ENCODE assay signal across 8 cellular contexts in the genomic region with DNA sequence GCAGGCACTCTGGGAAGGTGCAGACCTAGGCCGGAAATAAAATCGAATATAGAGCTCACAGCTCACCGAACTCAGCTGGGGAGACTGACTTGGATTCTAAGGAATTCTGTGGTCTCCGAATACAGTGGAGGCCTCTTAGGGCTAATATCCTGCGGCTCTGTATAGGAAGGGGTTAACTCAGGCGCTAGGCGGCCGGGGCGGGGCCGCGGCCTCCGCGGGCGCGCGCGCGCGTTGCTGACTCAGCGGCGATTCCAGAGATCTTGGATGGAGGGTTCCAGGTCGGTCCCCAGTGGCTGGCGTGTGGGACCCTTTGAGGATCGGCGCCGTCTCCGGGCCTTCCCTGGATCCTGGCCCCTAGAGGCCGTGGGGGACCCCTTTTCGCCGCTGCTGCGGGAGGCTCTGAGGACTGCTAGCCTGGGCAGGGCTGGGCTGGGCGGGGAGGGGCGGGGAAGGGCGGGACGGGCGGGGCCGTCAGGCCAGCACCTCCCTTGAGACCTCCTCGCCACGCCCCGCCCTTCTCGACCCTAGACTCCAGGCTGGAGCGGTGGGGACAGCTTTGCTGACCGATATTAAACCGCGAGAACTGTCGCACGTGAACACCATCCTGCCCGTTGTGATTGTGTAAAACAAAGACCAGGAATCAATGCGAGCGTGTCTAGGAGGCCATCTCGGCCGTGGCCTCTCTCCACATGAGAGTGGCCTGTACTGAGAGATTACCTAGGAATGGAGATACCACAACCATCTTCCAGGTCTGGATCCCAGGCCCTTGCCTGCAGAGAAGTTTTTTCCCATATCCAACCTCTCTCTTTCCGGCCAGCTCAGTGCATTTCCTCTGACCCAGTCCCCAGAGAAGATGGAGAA. TPM values are rescaled to one million over a fixed set of nuclear protein-coding genes. Genes with fewer than 3 reads are reported as not detected.
DNase-seq lines count a peak whose midpoint lies in the region; ATAC-seq and TF ChIP-seq lines count a peak whose summit lies in the region.

No MANE protein-coding gene starts in this region.

- WGBS in gastroesophageal sphincter (ENCODE audit: low coverage in 1 of 2), 2 donors = 0% methylated on average over 1 to 6 of the region's 53 CpGs
- 2% methylated on average over 9 of the region's 53 CpGs for WGBS in suprapubic skin

- peak overlapping the region; percentile 3 for H2AFZ ChIP-seq in neuron (ENCODE audit: low read depth, low read length)

- H3K27ac ChIP-seq in BLaER1 = peak overlapping the region; percentile 77
- H3K27ac ChIP-seq in SK-N-MC = peak overlapping the region; percentile 94
- H3K27ac ChIP-seq in gastroesophageal sphincter = peak overlapping the region; percentile 94 to 99 (median 98)
- H3K27ac ChIP-seq in suprapubic skin = peak overlapping the region; percentile 96

- H3K4me3 ChIP-seq in BLaER1 = peak overlapping the region; percentile 72
- peak overlapping the region; percentile 96 for H3K4me3 ChIP-seq in SK-N-MC
- peak overlapping the region; percentile 81 to 83 for H3K4me3 ChIP-seq in gastroesophageal sphincter
- peak overlapping the region; percentile 51 for H3K4me3 ChIP-seq in neuron (ENCODE audit: low read length)
- peak overlapping the region; percentile 84 for H3K4me3 ChIP-seq in suprapubic skin

- TF ChIP-seq EP300 in gastroesophageal sphincter (IDR thresholded peaks at IDR 0.05) (no peak), suprapubic skin (IDR thresholded peaks at IDR 0.05) (no peak)

- DNase-seq in GM20000 (ENCODE audit: low spot score) = peak; percentile 94
- DNase-seq in NCI-H1048 (lab: John Stamatoyannopoulos, UW) = peak; percentile 50
- DNase-seq in SK-N-MC (ENCODE audit: low read depth, low spot score) = peak; percentile 53
- peak; percentile 82 for DNase-seq in activated naive CD4-positive, alpha-beta T cell treated with anti-CD3 and anti-CD28 coated beads, Interleukin-2, amount 50 U/mL, for 16 hours
- DNase-seq in suprapubic skin (ENCODE audit: low spot score in 2 of 2) = peak; percentile 94 to 96

- peaks cover 37% of the 10 kb centered on the region for H4K20me1 ChIP-seq in BLaER1

- no peak for TF ChIP-seq CTCF in GM20000 (IDR thresholded peaks at IDR 0.05; ENCODE audit: extremely low read depth, missing control alignments)
- TF ChIP-seq CTCF in gastroesophageal sphincter (IDR thresholded peaks at IDR 0.05) = no peak
- TF ChIP-seq CTCF in suprapubic skin (IDR thresholded peaks at IDR 0.05) = no peak

- peak; percentile 41 for ATAC-seq in gastroesophageal sphincter

- peak overlapping the region; percentile 99 for H3K4me2 ChIP-seq in BLaER1

- H3K36me3 ChIP-seq in BLaER1 (peaks cover 2% of the 10 kb centered on the region), SK-N-MC (ENCODE audit: insufficient read depth, low read length) (peaks cover 6% of the 10 kb centered on the region; the same call in 1 of the 2 replicates), gastroesophageal sphincter (peaks cover 0 to 6% of the 10 kb centered on the region in 2 donors), neuron (ENCODE audit: insufficient read depth, low read length) (peaks cover 4% of the 10 kb centered on the region), suprapubic skin (peaks cover 2% of the 10 kb centered on the region)

- H3K4me1 ChIP-seq in BLaER1 (peaks cover 81% of the 10 kb centered on the region), gastroesophageal sphincter (peaks cover 3 to 85% (median 58%) of the 10 kb centered on the region in 3 donors), neuron (ENCODE audit: insufficient read depth, low read length) (peaks cover 39% of the 10 kb centered on the region), suprapubic skin (peaks cover 79% of the 10 kb centered on the region)

- H3K9ac ChIP-seq in BLaER1 (peak overlapping the region; percentile 77), SK-N-MC (ENCODE audit: insufficient read length) (peak overlapping the region; percentile 86)

- TF ChIP-seq POLR2A in gastroesophageal sphincter (IDR thresholded peaks at IDR 0.05) = peak in 1 of 2 donors; percentile 57
- TF ChIP-seq POLR2A in suprapubic skin (IDR thresholded peaks at IDR 0.05) = no peak

- no peaks in the 10 kb centered on the region for H3K9me3 ChIP-seq in BLaER1
- no peaks in the 10 kb centered on the region for H3K9me3 ChIP-seq in SK-N-MC (ENCODE audit: low read depth, low read length)
- no peaks in the 10 kb centered on the region for H3K9me3 ChIP-seq in gastroesophageal sphincter
- no peaks in the 10 kb centered on the region for H3K9me3 ChIP-seq in neuron (ENCODE audit: low read length)
- H3K9me3 ChIP-seq in suprapubic skin = no peaks in the 10 kb centered on the region

- H3K27me3 ChIP-seq in BLaER1 (peaks cover 47% of the 10 kb centered on the region), gastroesophageal sphincter (no peaks in the 10 kb centered on the region), neuron (ENCODE audit: insufficient read depth, low read length) (no peaks in the 10 kb centered on the region), suprapubic skin (no peaks in the 10 kb centered on the region)

RNA-seq across cellular contexts. Expression of gene PLEKHH3, which starts 1.4 kb away (rescaled TPM):
- 10 to 100 TPM; 13.7 to 40.8 (median 23.4) TPM for total RNA-seq in gastroesophageal sphincter
- total RNA-seq in suprapubic skin = 10 to 100 TPM; 38.7 to 58.4 (median 45.3) TPM

RNA-seq across cellular contexts. Expression of gene CCR10, which starts 3.5 kb away (rescaled TPM):
- total RNA-seq in gastroesophageal sphincter (1 to 10 TPM; 1.0 to 4.6 (median 1.5) TPM), suprapubic skin (1 to 10 TPM in 2 of 4 donors, under 1 TPM in 2; 0.29 to 1.2 (median 0.85) TPM)

RNA-seq across cellular contexts. Expression of gene CNTNAP1, which starts 4.2 kb away (rescaled TPM):
- total RNA-seq in gastroesophageal sphincter (10 to 100 TPM in 1 of 4 donors, 1 to 10 TPM in 3; 1.7 to 14.5 (median 9.1) TPM), suprapubic skin (1 to 10 TPM in 3 of 4 donors, under 1 TPM in 1; 0.79 to 3.3 (median 1.2) TPM)

RNA-seq across cellular contexts. Expression of gene TUBG2, which starts 19.1 kb away (rescaled TPM):
- 10 to 100 TPM; 19.7 to 57.3 (median 33.7) TPM for total RNA-seq in gastroesophageal sphincter
- 10 to 100 TPM; 10.9 to 32.3 (median 12.7) TPM for total RNA-seq in suprapubic skin

Comparison
In these comparisons a context has a peak if more than half of its experiments do, and no peak if none do; other contexts are left out.
1. Peak in every context shown above with its lines: DNase-seq, ATAC-seq, H3K4me3 ChIP-seq and H3K27ac ChIP-seq.